ENCODE assay signal across 8 cellular contexts in the genomic region with DNA sequence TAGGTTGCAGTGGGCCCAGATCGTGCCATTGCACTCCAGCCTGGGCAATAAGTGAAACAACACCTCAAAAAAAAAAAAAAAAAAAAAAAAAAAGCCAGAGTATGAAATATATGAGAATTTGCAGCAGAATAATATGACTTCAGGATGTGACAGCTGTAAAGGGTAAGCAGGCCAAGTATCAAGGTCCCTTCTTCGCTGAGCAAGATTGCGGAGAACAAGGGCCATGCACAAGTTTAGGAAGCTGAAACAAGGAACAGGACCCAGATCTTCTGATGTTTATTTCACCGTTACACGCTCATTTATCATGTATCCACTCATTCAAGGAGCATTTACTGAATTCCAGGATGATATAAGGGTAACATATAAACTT. TPM values are rescaled to one million over a fixed set of nuclear protein-coding genes. Genes with fewer than 3 reads are reported as not detected.
DNase-seq lines count a peak whose midpoint lies in the region; TF ChIP-seq lines count a peak whose summit lies in the region.
"Had no signal": no experiment of that assay in that cellular context is flagged by ENCODE, and none has a peak within 500 bp of the region (broad histone marks: within the 10 kb centered on the region; RNA-seq: fewer than 3 reads in every experiment).

No MANE protein-coding gene starts in this region.

- in situ Hi-C loops in HAP-1 (cut with MboI; ENCODE audit: low sequenced_read_pairs) = no loop called here

- H3K9me3 ChIP-seq in HAP-1 (no peaks in the 10 kb centered on the region), skeletal muscle satellite cell (replicated peaks; ENCODE audit: low read length) (no peaks in the 10 kb centered on the region)

- H3K4me3 ChIP-seq in HAP-1 = peak overlapping the region; percentile 77
- peak overlapping the region; percentile 91 for H3K4me3 ChIP-seq in fibroblast of pulmonary artery (replicated peaks; ENCODE audit: low read depth, low read length)
- H3K4me3 ChIP-seq in skeletal muscle satellite cell (ENCODE audit: low read length) = peak overlapping the region; percentile 99

- H3K36me3 ChIP-seq in HAP-1 (replicated peaks) = no peaks in the 10 kb centered on the region; the same call in 1 of the 2 replicates
- no peaks in the 10 kb centered on the region for H3K36me3 ChIP-seq in skeletal muscle satellite cell (ENCODE audit: insufficient read depth, low read length)

- no peak for TF ChIP-seq CTCF in fibroblast of pulmonary artery (IDR thresholded peaks at IDR 0.05; ENCODE audit: low read length, missing control alignments)

- H3K4me2 ChIP-seq in skeletal muscle satellite cell (ENCODE audit: low read length) = peak overlapping the region; percentile 99

- H3K9ac ChIP-seq in skeletal muscle satellite cell (ENCODE audit: low read depth, low read length) = peak overlapping the region; percentile 98

- H3K27me3 ChIP-seq in HAP-1 (ENCODE audit: low read depth) = no peaks in the 10 kb centered on the region
- no peaks in the 10 kb centered on the region for H3K27me3 ChIP-seq in skeletal muscle satellite cell (ENCODE audit: control insufficient read depth, insufficient read depth, low read length)

- DNase-seq in HAP-1 (ENCODE audit: low spot score in 2 of 2) (no peak), SW480 (ENCODE audit: low spot score) (peak; percentile 27), fibroblast of pulmonary artery (ENCODE audit: low read depth) (peak; percentile 13), GF-D8 (lab: John Stamatoyannopoulos, UW) (no peak), HK-2 (ENCODE audit: unreplicated experiment) (no peak), CD1c-positive myeloid dendritic cell (ENCODE audit: extremely low spot score) (no peak)

- H3K4me1 ChIP-seq in HAP-1 (peaks cover 17% of the 10 kb centered on the region), skeletal muscle satellite cell (ENCODE audit: control insufficient read depth, insufficient read depth, low read length) (peaks cover 28% of the 10 kb centered on the region)

RNA-seq across cellular contexts. Expression of gene FOXJ2, which starts 0.7 kb away (rescaled TPM):
- 6.8 TPM in 2 replicates for total RNA-seq in skeletal muscle satellite cell (2012; rRNA removed)

RNA-seq across cellular contexts. Expression of gene C3AR1, which starts 34.3 kb away (rescaled TPM):
- total RNA-seq in skeletal muscle satellite cell (2012; rRNA removed) = under 0.01 and 0.25 TPM in 2 replicates
- total RNA-seq: lung microvascular endothelial cell had no signal

RNA-seq across cellular contexts. Expression of gene NECAP1, which starts 50.2 kb away (rescaled TPM):
- total RNA-seq in skeletal muscle satellite cell (2012; rRNA removed) = 33.5 and 45.2 TPM in 2 replicates

Comparison
In these comparisons a context has a peak if more than half of its experiments do, and no peak if none do; other contexts are left out.
1. DNase-seq: peak in SW480 (single experiment) and fibroblast of pulmonary artery (single experiment); none in HAP-1 (0 of 2), GF-D8 (single experiment), HK-2 (single experiment) and CD1c-positive myeloid dendritic cell (single experiment).
2. Peak in every context shown above with its lines, with median percentiles within 50 percentile points of each other: H3K4me3 ChIP-seq.